8 cellular contexts compared by ENCODE assay signal in genomic region chr1:112808861-112809684, GRCh38.
A peak's percentile ranks its signal among the peaks of the same experiment; 100 is the strongest.
DNase-seq lines count a peak whose midpoint lies in the region; ATAC-seq and TF ChIP-seq lines count a peak whose summit lies in the region.

No MANE protein-coding gene starts in this region.

- TF ChIP-seq CTCF in sigmoid colon (IDR thresholded peaks at IDR 0.05): peak; percentile 14 to 64 (median 60)

- intact Hi-C loops in right cardiac atrium (cut with DNase I): loop anchor here in 2 of 4 donors (5.0 to 10.0 kb wide), 3 partner anchors 94 to 236 kb away; partner anchors contain the start of gene PPM1J (in 1 of the 2)
- intact Hi-C loops in sigmoid colon (cut with DNase I): loop anchor here (5.0 kb wide), 1 partner anchor 233 kb away; no protein-coding TSS in a partner anchor

- H3K36me3 Mint-ChIP-seq in T-helper 17 cell (ENCODE audit: low read depth): peaks cover 4% of the 10 kb centered on the region

- 28% methylated on average over 8 of the region's 8 CpGs for WGBS in right cardiac atrium
- 24 to 28% methylated on average over 8 of the region's 8 CpGs for WGBS in sigmoid colon, 2 donors

- no peaks in the 10 kb centered on the region for H3K27me3 ChIP-seq in right cardiac atrium (ENCODE audit: control insufficient read depth, insufficient read depth)
- no peaks in the 10 kb centered on the region for H3K27me3 ChIP-seq in sigmoid colon

- H3K27ac Mint-ChIP-seq in T-helper 17 cell: no peak overlapping the region

- ATAC-seq in GM19035 (IDR thresholded peaks at IDR 0.05; ENCODE audit: unreplicated experiment): peak; percentile 74
- peak; percentile 82 for ATAC-seq in T-helper 17 cell
- peak; percentile 78 to 89 for ATAC-seq in right cardiac atrium
- ATAC-seq in HG03135 (IDR thresholded peaks at IDR 0.05; ENCODE audit: unreplicated experiment): no peak

- DNase-seq in AG08396 (ENCODE audit: low spot score) (peak; percentile 82), MV-4-11 (lab: John Stamatoyannopoulos, UW) (peak; percentile 56), T-helper 17 cell (peak; percentile 24 to 44 (median 40)), anterior cingulate cortex (lab: John Stamatoyannopoulos, UW) (peak in 55 of 58 donors; percentile 14 to 84 (median 55)), right cardiac atrium (peak; percentile 67 to 90 (median 89)), sigmoid colon (peak; percentile 74)

- H3K27me3 Mint-ChIP-seq in T-helper 17 cell: peaks cover 50% of the 10 kb centered on the region

- H3K4me1 ChIP-seq in right cardiac atrium (ENCODE audit: control insufficient read depth, insufficient read depth, low read length) (no peaks in the 10 kb centered on the region), sigmoid colon (no peaks in the 10 kb centered on the region)

- no peak overlapping the region for H3K27ac ChIP-seq in right cardiac atrium (ENCODE audit: low read length)
- H3K27ac ChIP-seq in sigmoid colon: no peak overlapping the region

- H3K9me3 ChIP-seq in T-helper 17 cell (ENCODE audit: control insufficient read depth, low read length, poor library complexity, severe bottlenecking) (no peaks in the 10 kb centered on the region), right cardiac atrium (ENCODE audit: control insufficient read depth, low read length) (no peaks in the 10 kb centered on the region), sigmoid colon (no peaks in the 10 kb centered on the region)

- H3K4me3 ChIP-seq in right cardiac atrium (ENCODE audit: low read length) (no peak overlapping the region), sigmoid colon (no peak overlapping the region)

- H3K4me1 Mint-ChIP-seq in T-helper 17 cell: peaks cover 22% of the 10 kb centered on the region

- H3K4me3 Mint-ChIP-seq in T-helper 17 cell: no peak overlapping the region

- TF ChIP-seq EP300 in sigmoid colon (IDR thresholded peaks at IDR 0.05): no peak

- no peak for TF ChIP-seq POLR2A in sigmoid colon (IDR thresholded peaks at IDR 0.05)

- H3K36me3 ChIP-seq in sigmoid colon: no peaks in the 10 kb centered on the region
